ENCODE assay signal across 1 cellular context in the genomic region with DNA sequence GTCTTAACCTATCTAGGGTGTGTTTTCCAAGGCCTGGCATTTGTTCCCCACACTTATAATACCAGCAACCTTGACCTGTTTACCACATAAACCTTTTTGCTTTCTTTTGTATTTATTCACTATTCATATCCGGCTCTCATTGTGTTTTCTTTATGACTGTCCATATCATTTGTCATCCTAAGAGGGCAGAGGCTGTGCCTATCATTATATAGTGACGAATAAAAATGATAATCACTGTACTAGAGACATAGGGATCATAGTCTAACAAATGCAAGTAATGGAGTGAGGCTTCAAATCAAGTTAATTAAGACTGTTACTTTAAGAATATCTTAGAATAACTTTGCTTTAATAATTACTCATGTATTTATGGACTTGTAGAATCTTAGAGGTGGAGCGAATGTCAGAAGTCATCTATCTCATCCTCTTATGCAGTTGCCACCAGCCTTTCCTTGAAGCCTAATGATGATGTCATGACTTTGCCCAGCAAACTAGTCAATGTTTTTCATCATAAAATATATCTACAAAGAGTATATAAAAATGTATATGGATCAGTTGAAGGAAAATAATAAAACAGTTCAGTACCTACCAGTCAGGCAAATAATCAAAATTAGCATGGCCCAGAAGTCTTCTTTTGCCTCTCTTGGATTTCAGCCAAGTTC.
TF ChIP-seq lines count a peak whose summit lies in the region.

No MANE protein-coding gene starts in this region.

TF ChIP-seq in GM12878, 131 proteins besides CTCF, POLR2A, EP300 and RAD21:
- TF ChIP-seq ATF7 (IDR thresholded peaks at IDR 0.05; ENCODE audit: low read depth) (peak; percentile 37; the same call in 1 of the 2 replicates), STAT1 (conservative IDR thresholded peaks at IDR 0.05) (no peak)
- TF ChIP-seq, protein P1, sequence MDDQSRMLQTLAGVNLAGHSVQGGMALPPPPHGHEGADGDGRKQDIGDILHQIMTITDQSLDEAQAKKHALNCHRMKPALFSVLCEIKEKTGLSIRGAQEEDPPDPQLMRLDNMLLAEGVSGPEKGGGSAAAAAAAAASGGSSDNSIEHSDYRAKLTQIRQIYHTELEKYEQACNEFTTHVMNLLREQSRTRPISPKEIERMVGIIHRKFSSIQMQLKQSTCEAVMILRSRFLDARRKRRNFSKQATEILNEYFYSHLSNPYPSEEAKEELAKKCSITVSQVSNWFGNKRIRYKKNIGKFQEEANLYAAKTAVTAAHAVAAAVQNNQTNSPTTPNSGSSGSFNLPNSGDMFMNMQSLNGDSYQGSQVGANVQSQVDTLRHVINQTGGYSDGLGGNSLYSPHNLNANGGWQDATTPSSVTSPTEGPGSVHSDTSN (IDR thresholded peaks at IDR 0.05; ENCODE audit: insufficient replicate concordance, low read depth, low read length) = no peak
